In the genomic region with DNA sequence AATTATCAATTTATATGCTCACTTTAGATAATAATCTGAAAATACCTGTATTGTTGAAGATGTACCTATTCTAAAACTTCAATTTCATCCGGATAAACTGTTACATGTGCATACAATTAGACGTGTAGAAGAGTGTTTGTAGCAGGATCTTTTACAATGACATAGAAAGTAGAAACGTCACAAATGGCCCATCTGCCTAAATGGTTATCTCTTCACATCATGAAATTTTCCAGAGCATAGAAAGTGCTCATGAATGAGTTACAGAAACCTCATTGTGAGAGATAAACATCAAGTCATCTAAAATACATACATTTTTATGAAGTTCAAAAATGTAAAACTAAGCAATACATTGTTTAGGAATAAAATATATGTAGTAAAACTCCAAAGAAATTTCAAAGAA, we compare ENCODE assay signal across 7 cellular contexts.
"Had no signal": no experiment of that assay in that cellular context is flagged by ENCODE, and none has a peak within 500 bp of the region (broad histone marks: within the 10 kb centered on the region; RNA-seq: fewer than 3 reads in every experiment).

No MANE protein-coding gene starts in this region.

- DNase-seq: GM23248, GOT3, H9, HCEC 1CT, IMR-90 had no signal

- H2AFZ ChIP-seq: GM23248 had no signal

- H3K27ac ChIP-seq: GM23248 had no signal

- H3K4me3 ChIP-seq: GM23248, K562 had no signal

- FAIRE-seq: HTR-8/SVneo, K562 had no signal

- H3K9ac ChIP-seq: GM23248 had no signal
